In genomic region chr1:12521096-12521495, GRCh38 we compare ENCODE assay signal across 13 cellular contexts.
"Had no signal": no experiment of that assay in that cellular context is flagged by ENCODE, and none has a peak within 500 bp of the region (broad histone marks: within the 10 kb centered on the region; RNA-seq: fewer than 3 reads in every experiment).

No MANE protein-coding gene starts in this region.

- H3K36me3 ChIP-seq: ascending aorta, esophagus muscularis mucosa, thoracic aorta had no signal

- H3K4me1 ChIP-seq: foreskin keratinocyte had no signal

- H3K27ac ChIP-seq: ascending aorta, esophagus muscularis mucosa, foreskin keratinocyte, thoracic aorta had no signal

- H3K4me3 ChIP-seq: ascending aorta, esophagus muscularis mucosa, thoracic aorta had no signal

- DNase-seq: activated CD4-positive, alpha-beta T cell treated with anti-CD3 and anti-CD28 coated beads, Interleukin-2, amount 50 U/mL, for 1 hour; activated CD4-positive, CD25-positive, alpha-beta regulatory T cell; activated effector memory CD4-positive, alpha-beta T cell treated with Interleukin-2 at 50 U/mL for 16 hours; foreskin keratinocyte; stimulated activated CD4-positive, alpha-beta T cell treated with anti-CD3 and anti-CD28 coated beads, Interleukin-12 subunit alpha, Interleukin-12 subunit beta, amount 100 ng/mL, for 4 hours; stimulated activated naive CD8-positive, alpha-beta T cell treated with anti-CD3 and anti-CD28 coated beads, Interleukin-15, Interleukin-2, amounts not matched to agents 100 U/mL and 50 U/mL, for 24 hours; T-helper 2 cell had no signal

- H3K27me3 ChIP-seq: ascending aorta, esophagus muscularis mucosa had no signal

- ATAC-seq: foreskin keratinocyte; left lobe of liver; sciatic nerve; stimulated activated naive CD8-positive, alpha-beta T cell treated with anti-CD3 and anti-CD28 coated beads, Interleukin-15, Interleukin-2, amounts not matched to agents 100 U/mL and 50 U/mL, for 24 hours had no signal

- H3K27me3 Mint-ChIP-seq: activated naive CD4-positive, alpha-beta T cell treated with anti-CD3 and anti-CD28 coated beads, Interleukin-2, amount 50 U/mL, for 24 hours had no signal

- H3K27ac Mint-ChIP-seq: activated naive CD4-positive, alpha-beta T cell treated with anti-CD3 and anti-CD28 coated beads, Interleukin-2, amount 50 U/mL, for 24 hours had no signal

- H3K4me3 Mint-ChIP-seq: activated naive CD4-positive, alpha-beta T cell treated with anti-CD3 and anti-CD28 coated beads, Interleukin-2, amount 50 U/mL, for 24 hours had no signal

- H3K9me3 ChIP-seq: ascending aorta, esophagus muscularis mucosa, thoracic aorta had no signal

- H3K9me3 Mint-ChIP-seq: activated naive CD4-positive, alpha-beta T cell treated with anti-CD3 and anti-CD28 coated beads, Interleukin-2, amount 50 U/mL, for 24 hours had no signal
